2 cellular contexts compared by ENCODE assay signal in genomic region chr1:8189931-8190483, GRCh38.
TF ChIP-seq lines count a peak whose summit lies in the region.

No MANE protein-coding gene starts in this region.

TF ChIP-seq in endothelial cell of umbilical vein, 7 proteins besides CTCF, POLR2A, EP300 and RAD21:
- no peak for TF ChIP-seq EZH2 (IDR thresholded peaks at IDR 0.05; ENCODE audit: borderline replicate concordance, low read depth, low read length, severe bottlenecking)
- TF ChIP-seq JUN (IDR thresholded peaks at IDR 0.05; ENCODE audit: borderline replicate concordance, insufficient read depth, insufficient read length, low read depth): no peak
- TF ChIP-seq MAX (IDR thresholded peaks at IDR 0.05; ENCODE audit: insufficient read depth, insufficient read length): no peak
- no peak for TF ChIP-seq MYC (IDR thresholded peaks at IDR 0.05; ENCODE audit: low read depth, low read length)
- TF ChIP-seq FOS (IDR thresholded peaks at IDR 0.05; ENCODE audit: borderline replicate concordance, insufficient read depth, low read length): no peak
- no peak for TF ChIP-seq POLR2AphosphoS5 (IDR thresholded peaks at IDR 0.05; ENCODE audit: insufficient read depth, low read depth, low read length)
- TF ChIP-seq GATA2 (IDR thresholded peaks at IDR 0.05; ENCODE audit: insufficient read depth, insufficient read length, low read depth, low read length): no peak
TF ChIP-seq in endothelial cell of umbilical vein: peak in this region for 0.

TF ChIP-seq in SK-N-SH, 30 proteins besides CTCF, POLR2A, EP300 and RAD21:
- TF ChIP-seq TCF12 (IDR thresholded peaks at IDR 0.05) (no peak), MXI1 (IDR thresholded peaks at IDR 0.05; ENCODE audit: low read depth, low read length) (no peak), USF1 (IDR thresholded peaks at IDR 0.05; ENCODE audit: borderline replicate concordance, low read depth) (no peak), GATA2 (CRISPR knock-in tag; IDR thresholded peaks at IDR 0.05) (no peak), NRF1 (IDR thresholded peaks at IDR 0.05; ENCODE audit: low read depth, low read length) (no peak), REST (IDR thresholded peaks at IDR 0.05; ENCODE audit: low read depth, low read length) (no peak), TEAD4 (IDR thresholded peaks at IDR 0.05; ENCODE audit: borderline replicate concordance, insufficient read depth) (no peak), USF2 (IDR thresholded peaks at IDR 0.05; ENCODE audit: borderline replicate concordance, low read depth, low read length) (no peak), IRF3 (IDR thresholded peaks at IDR 0.05; ENCODE audit: low read depth, low read length) (no peak), GABPA (IDR thresholded peaks at IDR 0.05; ENCODE audit: low read depth) (no peak), RCOR1 (IDR thresholded peaks at IDR 0.05; ENCODE audit: low read length) (no peak), FOXJ3 (CRISPR knock-in tag; IDR thresholded peaks at IDR 0.05) (no peak)
TF ChIP-seq in SK-N-SH: peak in this region for 0.
